Comparison of ENCODE assay signal across 24 cellular contexts in the genomic region with DNA sequence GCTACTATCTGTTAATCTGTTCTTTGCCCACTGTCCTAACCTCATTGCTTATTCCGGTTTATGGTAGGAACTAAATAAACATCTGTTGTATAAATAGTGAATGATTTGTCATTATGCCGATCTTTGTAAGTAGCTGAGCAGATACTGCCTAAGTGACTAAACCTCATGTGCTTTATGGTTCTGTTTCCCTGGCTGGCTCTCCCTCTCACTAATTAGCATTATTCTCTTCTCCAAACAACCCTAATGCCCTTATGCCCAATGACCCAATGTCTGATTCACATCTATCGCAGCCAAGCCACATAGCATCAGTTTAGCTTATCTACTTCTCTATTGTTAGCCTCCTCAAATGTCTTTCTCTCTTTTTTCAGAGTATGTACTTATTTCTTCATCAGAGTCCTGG.
"Had no signal": no experiment of that assay in that cellular context is flagged by ENCODE, and none has a peak within 500 bp of the region (broad histone marks: within the 10 kb centered on the region; RNA-seq: fewer than 3 reads in every experiment).

No MANE protein-coding gene starts in this region.

- H3K4me3 ChIP-seq: gastroesophageal sphincter, heart left ventricle, left ventricle myocardium inferior, mucosa of descending colon, prostate gland, right lobe of liver, suprapubic skin had no signal

- H3K9me3 Mint-ChIP-seq: brain, type B pancreatic cell had no signal

- H3K36me3 Mint-ChIP-seq: activated naive CD4-positive, alpha-beta T cell treated with anti-CD3 and anti-CD28 coated beads, Interleukin-2, amount 50 U/mL, for 72 hours; brain; naive B cell; type B pancreatic cell had no signal

- H3K27me3 Mint-ChIP-seq: brain; naive B cell; stimulated activated naive CD8-positive, alpha-beta T cell treated with anti-CD3 and anti-CD28 coated beads, Interleukin-15, Interleukin-2, amounts not matched to agents 100 ng/mL and 50 ng/mL, for 24 hours had no signal

- H3K27ac Mint-ChIP-seq: activated naive CD4-positive, alpha-beta T cell treated with anti-CD3 and anti-CD28 coated beads, Interleukin-2, amount 50 U/mL, for 72 hours; activated T-cell treated with anti-CD3 and anti-CD28 coated beads, Interleukin-2, amount 50 U/mL, for 72 hours; brain; naive B cell; stimulated activated naive CD8-positive, alpha-beta T cell treated with anti-CD3 and anti-CD28 coated beads, Interleukin-15, Interleukin-2, amounts not matched to agents 100 ng/mL and 50 ng/mL, for 24 hours; T-helper 1 cell treated with Interleukin-12 subunit alpha and Interleukin-12 subunit beta and Interleukin-4 antibody, amounts not matched to agents 30 μg/mL and 1 μg/mL, for 36 hours; type B pancreatic cell had no signal

- FAIRE-seq: colon, endometrium, small intestine had no signal

- DNase-seq: activated CD4-positive, alpha-beta T cell treated with anti-CD3 and anti-CD28 coated beads, Interleukin-2, amount 50 U/mL, for 1 hour; activated CD4-positive, CD25-positive, alpha-beta regulatory T cell treated with anti-CD3 and anti-CD28 coated beads, Interleukin-2, amount 50 U/mL, for 72 hours; activated gamma-delta T cell; activated T-cell treated with anti-CD3 and anti-CD28 coated beads, Interleukin-2, amount 50 U/mL, for 72 hours; amniotic stem cell; caudate nucleus; heart left ventricle; left ventricle myocardium inferior; mucosa of descending colon; naive B cell; right lobe of liver; small intestine; stimulated activated CD4-positive, alpha-beta T cell treated with anti-CD3 and anti-CD28 coated beads, Interleukin-15, amount 100 ng/mL, for 24 hours; stimulated activated CD4-positive, alpha-beta T cell treated with anti-CD3 and anti-CD28 coated beads, Interleukin-2, amount 100 ng/mL, for 48 hours had no signal

- H3K9me3 ChIP-seq: gastroesophageal sphincter, heart left ventricle, left ventricle myocardium inferior, prostate gland, right lobe of liver, suprapubic skin had no signal

- H3K4me1 ChIP-seq: gastroesophageal sphincter, heart left ventricle, left ventricle myocardium inferior, prostate gland, right lobe of liver, suprapubic skin had no signal

- H3K4me1 Mint-ChIP-seq: naive B cell had no signal

- H3K4me3 Mint-ChIP-seq: activated T-cell treated with anti-CD3 and anti-CD28 coated beads, Interleukin-2, amount 50 U/mL, for 72 hours; brain; naive B cell; stimulated activated naive CD8-positive, alpha-beta T cell treated with anti-CD3 and anti-CD28 coated beads, Interleukin-15, Interleukin-2, amounts not matched to agents 100 ng/mL and 50 ng/mL, for 24 hours; T-helper 1 cell treated with Interleukin-12 subunit alpha and Interleukin-12 subunit beta and Interleukin-4 antibody, amounts not matched to agents 30 μg/mL and 1 μg/mL, for 36 hours; type B pancreatic cell had no signal

- H3K27ac ChIP-seq: gastroesophageal sphincter, heart left ventricle, left ventricle myocardium inferior, prostate gland, right lobe of liver, suprapubic skin had no signal

- H3K36me3 ChIP-seq: gastroesophageal sphincter, heart left ventricle, left ventricle myocardium inferior, prostate gland, right lobe of liver, suprapubic skin had no signal

- H3K27me3 ChIP-seq: gastroesophageal sphincter, heart left ventricle, right lobe of liver, suprapubic skin had no signal
